In the genomic region with DNA sequence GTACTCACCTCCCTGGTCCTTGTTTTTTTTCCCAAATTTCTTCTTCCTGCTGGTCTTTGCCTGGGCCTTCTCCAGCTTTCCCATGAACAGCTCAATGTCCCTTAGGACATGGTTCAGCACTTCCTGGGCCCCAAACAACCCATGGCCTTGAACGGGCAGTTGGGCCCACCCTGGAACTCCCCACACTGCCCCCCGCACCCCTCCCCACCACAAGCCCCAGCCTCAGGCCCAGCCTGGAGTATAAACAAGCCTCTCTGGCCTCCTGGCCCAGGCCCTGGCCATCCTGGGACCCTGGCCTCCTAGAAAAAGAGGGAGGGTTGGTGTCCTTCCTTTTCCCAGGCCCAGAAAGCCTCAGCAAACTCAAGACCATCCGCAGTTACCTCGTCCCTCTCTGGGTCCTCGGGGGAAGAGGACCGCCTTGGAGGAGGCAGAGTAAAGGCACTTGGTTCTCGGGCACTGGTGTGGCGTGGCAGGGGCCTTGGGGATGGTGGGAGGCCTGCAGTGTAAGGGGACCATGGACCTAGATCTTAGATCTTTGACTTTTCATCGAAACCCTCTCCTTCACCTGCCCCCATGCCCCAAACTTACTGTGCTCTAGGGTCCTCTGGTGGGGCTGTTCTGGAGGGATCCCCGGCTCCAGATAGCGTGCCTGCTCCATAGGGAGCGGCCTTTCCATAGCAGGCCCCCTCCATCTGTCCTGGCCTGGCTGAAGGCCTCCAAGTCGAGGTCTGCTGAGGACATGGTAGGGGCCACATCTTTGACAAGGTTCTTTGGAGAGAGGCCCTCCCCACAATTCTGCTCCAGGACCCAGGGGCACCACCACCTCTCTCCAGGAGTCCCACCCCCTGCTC, we compare ENCODE assay signal across 17 cellular contexts. TPM values are rescaled to one million over a fixed set of nuclear protein-coding genes. Genes with fewer than 3 reads are reported as not detected.
"Had no signal": no experiment of that assay in that cellular context is flagged by ENCODE, and none has a peak within 500 bp of the region (broad histone marks: within the 10 kb centered on the region; RNA-seq: fewer than 3 reads in every experiment).

No MANE protein-coding gene starts in this region.

- ATAC-seq: activated T-helper 17 cell treated with anti-CD3 and anti-CD28 coated beads, Interleukin-2, amount 50 U/mL, for 72 hours; left cardiac atrium had no signal

- H3K4me1 Mint-ChIP-seq: activated T-helper 17 cell treated with anti-CD3 and anti-CD28 coated beads, Interleukin-2, amount 50 U/mL, for 72 hours; immature natural killer cell had no signal

- H3K4me3 ChIP-seq: esophagus muscularis mucosa, upper lobe of left lung had no signal

- H3K36me3 ChIP-seq: esophagus muscularis mucosa, upper lobe of left lung had no signal

- H3K27me3 ChIP-seq: esophagus muscularis mucosa, upper lobe of left lung had no signal

- H3K27ac ChIP-seq: esophagus muscularis mucosa, upper lobe of left lung had no signal

- H3K27me3 Mint-ChIP-seq: activated T-helper 17 cell treated with anti-CD3 and anti-CD28 coated beads, Interleukin-2, amount 50 U/mL, for 72 hours had no signal

- DNase-seq: activated CD4-positive, alpha-beta T cell treated with anti-CD3 and anti-CD28 coated beads, Interleukin-2, amount 50 U/mL, for 4 hours; activated CD4-positive, CD25-positive, alpha-beta regulatory T cell; activated naive CD4-positive, alpha-beta T cell treated with anti-CD3 and anti-CD28 coated beads, Interleukin-2, amount 50 U/mL, for 16 hours; glutamatergic neuron; immature natural killer cell; left cardiac atrium; T-helper 2 cell had no signal

- H3K36me3 Mint-ChIP-seq: immature natural killer cell had no signal

- H3K4me3 Mint-ChIP-seq: activated T-helper 17 cell treated with anti-CD3 and anti-CD28 coated beads, Interleukin-2, amount 50 U/mL, for 72 hours; immature natural killer cell; nephron had no signal

- H3K9me3 Mint-ChIP-seq: activated T-helper 17 cell treated with anti-CD3 and anti-CD28 coated beads, Interleukin-2, amount 50 U/mL, for 72 hours; immature natural killer cell; nephron had no signal

- H3K27ac Mint-ChIP-seq: activated T-helper 17 cell treated with anti-CD3 and anti-CD28 coated beads, Interleukin-2, amount 50 U/mL, for 72 hours; immature natural killer cell; nephron had no signal

- H3K9me3 ChIP-seq: esophagus muscularis mucosa, upper lobe of left lung had no signal

RNA-seq across cellular contexts. Expression of gene EPS8L3, which starts 5.6 kb away (rescaled TPM):
- total RNA-seq: activated T-helper 17 cell treated with anti-CD3 and anti-CD28 coated beads, Interleukin-2, amount 50 U/mL, for 72 hours; cerebellum; fibroblast of villous mesenchyme; left cardiac atrium; omental fat pad; renal cortical epithelial cell; skeletal muscle tissue; subcutaneous adipose tissue had no signal

RNA-seq across cellular contexts. Expression of gene GSTM5, which starts 46.1 kb away (rescaled TPM):
- total RNA-seq: activated T-helper 17 cell treated with anti-CD3 and anti-CD28 coated beads, Interleukin-2, amount 50 U/mL, for 72 hours; renal cortical epithelial cell had no signal
